ENCODE assay signal across 7 cellular contexts in genomic region chr13:35278917-35279316, GRCh38.
"Had no signal": no experiment of that assay in that cellular context is flagged by ENCODE, and none has a peak within 500 bp of the region (broad histone marks: within the 10 kb centered on the region; RNA-seq: fewer than 3 reads in every experiment).

No MANE protein-coding gene starts in this region.

- H3K27ac ChIP-seq: HL-60, KMS-11 had no signal

- H3K4me2 ChIP-seq: KMS-11 had no signal

- H3K4me3 ChIP-seq: K562 had no signal

- ATAC-seq: K562 had no signal

- DNase-seq: IMR-90, KBM-7, KG1 had no signal

- FAIRE-seq: HTR-8/SVneo, K562 had no signal

- H3K9ac ChIP-seq: KMS-11 had no signal
